Comparison of ENCODE assay signal across 18 cellular contexts in genomic region chr2:121502246-121502645, GRCh38. TPM values are rescaled to one million over a fixed set of nuclear protein-coding genes. Genes with fewer than 3 reads are reported as not detected.
DNase-seq lines count a peak whose midpoint lies in the region; ATAC-seq, FAIRE-seq and TF ChIP-seq lines count a peak whose summit lies in the region.
"Had no signal": no experiment of that assay in that cellular context is flagged by ENCODE, and none has a peak within 500 bp of the region (broad histone marks: within the 10 kb centered on the region; RNA-seq: fewer than 3 reads in every experiment).

No MANE protein-coding gene starts in this region.

- peaks cover 44% of the 10 kb centered on the region for H3K4me1 Mint-ChIP-seq in astrocyte (ENCODE audit: low read depth, unreplicated experiment)
- H3K4me1 Mint-ChIP-seq in CD4-positive, alpha-beta T cell (ENCODE audit: low read depth): peaks cover 28% of the 10 kb centered on the region

- no peaks in the 10 kb centered on the region for H3K27me3 Mint-ChIP-seq in astrocyte (ENCODE audit: low read depth, unreplicated experiment)
- H3K27me3 Mint-ChIP-seq in CD4-positive, alpha-beta T cell: no peaks in the 10 kb centered on the region
- H3K27me3 Mint-ChIP-seq: activated naive CD8-positive, alpha-beta T cell had no signal

- peak overlapping the region; percentile 27 for H3K27ac Mint-ChIP-seq in astrocyte (ENCODE audit: unreplicated experiment)
- H3K27ac Mint-ChIP-seq in CD4-positive, alpha-beta T cell: no peak overlapping the region
- H3K27ac Mint-ChIP-seq: activated naive CD8-positive, alpha-beta T cell; CD8-positive, alpha-beta T cell had no signal

- H3K27ac ChIP-seq in astrocyte (ENCODE audit: low read depth, low read length): peak overlapping the region; percentile 94
- no peak overlapping the region for H3K27ac ChIP-seq in CD4-positive, alpha-beta T cell (ENCODE audit: low read depth, low read length)
- H3K27ac ChIP-seq: colonic mucosa had no signal

- H3K79me2 ChIP-seq in astrocyte (ENCODE audit: insufficient read depth, low read length): peaks cover 39% of the 10 kb centered on the region

- H3K4me3 Mint-ChIP-seq in astrocyte (ENCODE audit: unreplicated experiment): no peak overlapping the region
- no peak overlapping the region for H3K4me3 Mint-ChIP-seq in CD4-positive, alpha-beta T cell
- H3K4me3 Mint-ChIP-seq: activated naive CD8-positive, alpha-beta T cell; CD8-positive, alpha-beta T cell had no signal

- no peaks in the 10 kb centered on the region for H3K9me3 ChIP-seq in astrocyte (ENCODE audit: insufficient read depth, low read depth, low read length)
- H3K9me3 ChIP-seq in CD4-positive, alpha-beta T cell (ENCODE audit: control insufficient read depth, low read length): no peaks in the 10 kb centered on the region
- H3K9me3 ChIP-seq: colonic mucosa had no signal

- no peak for ATAC-seq in CD4-positive, alpha-beta T cell (ENCODE audit: poor library complexity)
- ATAC-seq: CD8-positive, alpha-beta T cell; right cardiac atrium had no signal

- FAIRE-seq in astrocyte (lab: Jason Lieb, UNC): peak; percentile 78
- FAIRE-seq in RCC 7860 (lab: Jason Lieb, UNC): no peak
- FAIRE-seq: GM18507, kidney had no signal

- H3K9me3 Mint-ChIP-seq in astrocyte (ENCODE audit: unreplicated experiment): peaks cover 4% of the 10 kb centered on the region
- no peaks in the 10 kb centered on the region for H3K9me3 Mint-ChIP-seq in CD4-positive, alpha-beta T cell

- intact Hi-C loops in CD4-positive, alpha-beta T cell (cut with DNase I, micrococcal nuclease): no loop called here

- DNase-seq in HS-27A (ENCODE audit: low read depth) (peak; percentile 64), astrocyte (ENCODE audit: low read depth) (peak; percentile 78), fibroblast of the conjunctiva (ENCODE audit: low read depth) (peak; percentile 80), skeletal muscle cell (ENCODE audit: low read depth) (peak; percentile 92), RCC 7860 (ENCODE audit: low spot score) (no peak), NCI-H1048 (lab: John Stamatoyannopoulos, UW) (no peak)
- no peak for DNase-seq in CD4-positive, alpha-beta T cell
- DNase-seq: activated CD4-positive, CD25-positive, alpha-beta regulatory T cell; CD8-positive, alpha-beta T cell; colonic mucosa; GF-D8; H7; kidney; NCI-H2171; right cardiac atrium had no signal

- H3K4me3 ChIP-seq in astrocyte (ENCODE audit: insufficient read depth, low read depth, low read length) (no peak overlapping the region), skeletal muscle cell (ENCODE audit: low read depth, low read length) (no peak overlapping the region)
- H3K4me3 ChIP-seq: colonic mucosa had no signal

- no peaks in the 10 kb centered on the region for H3K36me3 ChIP-seq in astrocyte (ENCODE audit: insufficient read depth, low read length)
- H3K36me3 ChIP-seq: colonic mucosa had no signal

- CTCF ChIA-PET in CD4-positive, alpha-beta T cell (lab: Charles Lee): no interaction called here

- H3K4me1 ChIP-seq in astrocyte (ENCODE audit: insufficient read depth, low read length): peaks cover 44% of the 10 kb centered on the region
- H3K4me1 ChIP-seq: colonic mucosa had no signal

- H2AFZ ChIP-seq in astrocyte (ENCODE audit: low read depth, low read length): no peak overlapping the region

- peak overlapping the region; percentile 75 for H3K9ac ChIP-seq in astrocyte (ENCODE audit: low read length)

- no peaks in the 10 kb centered on the region for H3K27me3 ChIP-seq in astrocyte (ENCODE audit: insufficient read depth, low read length)
- no peaks in the 10 kb centered on the region for H3K27me3 ChIP-seq in CD4-positive, alpha-beta T cell (ENCODE audit: control insufficient read depth, insufficient read depth, low read length)
- H3K27me3 ChIP-seq: colonic mucosa had no signal

- H3K4me2 ChIP-seq in astrocyte (ENCODE audit: low read length): peak overlapping the region; percentile 60

- POLR2A ChIA-PET in CD4-positive, alpha-beta T cell (lab: Charles Lee): no interaction called here

- TF ChIP-seq CTCF in astrocyte (IDR thresholded peaks at IDR 0.05; ENCODE audit: insufficient read depth, low read depth, low read length): no peak
- no peak for TF ChIP-seq CTCF in CD4-positive, alpha-beta T cell (IDR thresholded peaks at IDR 0.05)

- peaks cover 6% of the 10 kb centered on the region for H3K36me3 Mint-ChIP-seq in astrocyte (ENCODE audit: low read depth, unreplicated experiment)
- peaks cover 87% of the 10 kb centered on the region for H3K36me3 Mint-ChIP-seq in CD4-positive, alpha-beta T cell (ENCODE audit: low read depth)

- no peaks in the 10 kb centered on the region for H4K20me1 ChIP-seq in astrocyte (ENCODE audit: insufficient read depth, low read length)

RNA-seq across cellular contexts. Expression of gene RNU4ATAC, which starts 28.4 kb away (rescaled TPM):
- total RNA-seq in astrocyte: not detected in 2 replicates
- not detected for total RNA-seq in CD4-positive, alpha-beta T cell
- total RNA-seq: CD8-positive, alpha-beta T cell; colonic mucosa; H7; myocyte had no signal

Comparison
In these comparisons a context has a peak if more than half of its experiments do, and no peak if none do; other contexts are left out.
1. DNase-seq: peak in HS-27A (single experiment), astrocyte (single experiment), fibroblast of the conjunctiva (single experiment) and skeletal muscle cell (single experiment); none in RCC 7860 (single experiment), CD4-positive, alpha-beta T cell (0 of 10) and NCI-H1048 (single experiment).